ENCODE assay signal across 24 cellular contexts in the genomic region with DNA sequence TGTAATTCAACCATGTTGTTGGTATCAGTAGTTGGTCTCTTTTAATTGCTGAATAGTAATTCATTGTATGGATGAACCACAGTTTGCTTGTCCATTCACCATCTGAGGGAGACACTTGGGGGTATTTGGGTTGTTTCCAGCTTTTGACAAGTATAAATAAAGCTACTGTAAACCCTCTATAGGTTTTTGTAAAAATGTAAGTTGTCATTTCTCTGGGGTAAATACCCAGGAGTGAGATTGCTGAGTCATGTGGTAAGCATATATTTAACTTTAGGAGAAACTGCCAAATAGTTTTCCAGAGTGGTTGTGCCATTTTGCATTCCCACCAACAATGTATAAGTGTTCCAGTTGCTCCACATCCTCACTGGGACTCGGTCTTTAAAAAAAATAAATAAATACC. TPM values are rescaled to one million over a fixed set of nuclear protein-coding genes. Genes with fewer than 3 reads are reported as not detected.
"Had no signal": no experiment of that assay in that cellular context is flagged by ENCODE, and none has a peak within 500 bp of the region (broad histone marks: within the 10 kb centered on the region; RNA-seq: fewer than 3 reads in every experiment).

No MANE protein-coding gene starts in this region.

- H3K4me1 ChIP-seq: SJCRH30 had no signal

- ATAC-seq: Panc1, Right ventricle myocardium inferior, T-cell had no signal

- H3K4me2 ChIP-seq: KMS-11 had no signal

- H3K9ac ChIP-seq: KMS-11 had no signal

- H3K27me3 ChIP-seq: SJCRH30 had no signal

- H3K4me3 ChIP-seq: SJCRH30, SK-N-MC had no signal

- FAIRE-seq: HTR-8/SVneo had no signal

- DNase-seq: Kasumi-1, MM.1S, NCI-H1105, NCI-H1417, NCI-H1436 treated with DMSO at 0.1 percent for 48 hours, NCI-H1694, NCI-H187 treated with DMSO at 0.1 percent for 48 hours, NCI-H2029 treated with DMSO at 0.1 percent for 48 hours, NCI-H2171 treated with DMSO at 0.1 percent for 48 hours, NCI-H446, NCI-H510A, NCI-H524 treated with DMSO at 0.1 percent for 48 hours, NCI-H69, NCI-H774, SHP77 treated with DMSO at 0.1 percent for 48 hours, SJCRH30, SW 1271, T-cell had no signal

- H3K9me3 ChIP-seq: SJCRH30 had no signal

- H3K36me3 ChIP-seq: SJCRH30 had no signal

- H3K27ac ChIP-seq: HL-60, KMS-11, SJCRH30, SK-N-MC had no signal

RNA-seq across cellular contexts. Expression of a gene that starts 15.4 kb away (rescaled TPM):
- total RNA-seq: Right ventricle myocardium inferior, SJCRH30, T-cell had no signal
